9 cellular contexts compared by ENCODE assay signal in the genomic region with DNA sequence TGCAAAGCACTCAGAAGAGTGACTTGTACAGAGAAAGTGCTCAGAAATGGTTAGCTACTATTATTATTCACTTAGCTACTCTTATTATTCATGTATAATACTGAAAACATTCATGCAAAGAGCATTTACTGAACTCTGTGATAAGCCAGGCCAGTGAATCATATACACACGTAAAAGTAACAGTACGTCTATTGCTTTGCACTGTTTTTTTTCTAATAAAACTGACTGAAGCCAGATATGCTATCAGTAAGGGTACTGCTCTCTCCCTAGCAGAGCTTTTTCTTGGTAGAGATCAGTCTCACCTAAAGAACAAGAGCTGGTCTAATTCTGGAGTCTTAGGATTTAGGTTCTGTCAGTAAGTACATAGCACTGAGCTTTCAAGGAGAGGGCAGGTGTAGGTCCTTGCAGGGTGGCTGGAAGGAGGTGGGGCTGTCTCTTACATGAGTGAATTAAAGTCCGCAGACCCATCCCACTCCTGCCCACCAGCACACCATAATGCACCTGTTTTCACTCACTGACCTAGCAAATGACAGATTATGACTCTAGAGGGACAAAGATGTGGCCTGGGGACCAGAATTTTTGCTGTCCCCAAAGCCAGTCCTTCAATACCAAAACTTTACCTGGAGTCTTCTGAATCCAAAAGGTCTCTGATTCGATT.
DNase-seq lines count a peak whose midpoint lies in the region; TF ChIP-seq lines count a peak whose summit lies in the region.
"Had no signal": no experiment of that assay in that cellular context is flagged by ENCODE, and none has a peak within 500 bp of the region (broad histone marks: within the 10 kb centered on the region; RNA-seq: fewer than 3 reads in every experiment).

No MANE protein-coding gene starts in this region.

- intact Hi-C loops in transverse colon (cut with DNase I; ENCODE audit: low total_unique reads), result loop anchor here (5.0 kb wide), 1 partner anchor 50 kb away; no protein-coding TSS in a partner anchor

- no peak for TF ChIP-seq POLR2A in transverse colon (IDR thresholded peaks at IDR 0.05)

- H3K4me1 ChIP-seq in liver (ENCODE audit: control insufficient read depth in 4 of 4, insufficient read depth in 4 of 4, low read length in 3 of 4), result peaks cover 6 to 41% (median 17%) of the 10 kb centered on the region in 4 donors
- peaks cover 44 to 73% (median 59%) of the 10 kb centered on the region in 4 donors for H3K4me1 ChIP-seq in transverse colon

- no peaks in the 10 kb centered on the region for H3K27me3 ChIP-seq in liver (ENCODE audit: control insufficient read depth in 4 of 4, insufficient read depth in 4 of 4, low read length in 3 of 4)
- H3K27me3 ChIP-seq in transverse colon, result no peaks in the 10 kb centered on the region

- H3K36me3 ChIP-seq in liver (ENCODE audit: control insufficient read depth in 4 of 4, insufficient read depth in 3 of 4, low read depth in 1 of 4, low read length in 3 of 4), result peaks cover 0 to 5% (median 4%) of the 10 kb centered on the region in 4 donors
- H3K36me3 ChIP-seq in transverse colon, result no peaks in the 10 kb centered on the region

- H3K9me3 ChIP-seq in liver (ENCODE audit: control insufficient read depth in 4 of 4, low read length in 3 of 4) (no peaks in the 10 kb centered on the region), transverse colon (no peaks in the 10 kb centered on the region)

- H3K9ac ChIP-seq in liver (ENCODE audit: low read depth in 1 of 2, low read length in 2 of 2), result no peak overlapping the region

- DNase-seq in activated effector memory CD4-positive, alpha-beta T cell treated with anti-CD3 and anti-CD28 coated beads, Interleukin-2, amount 50 U/mL, for 16 hours, result peak; percentile 67
- DNase-seq in activated effector memory CD4-positive, alpha-beta T cell treated with Interleukin-2 at 50 U/mL for 16 hours, result no peak
- peak; percentile 58 to 59 for DNase-seq in activated T-cell treated with anti-CD3 and anti-CD28 coated beads, Interleukin-2, amount 50 U/mL, for 48 hours
- DNase-seq in transverse colon (no peak), NCI-H1436 (lab: John Stamatoyannopoulos, UW) (no peak), islet precursor cell (no peak), ecto neural progenitor cell (ENCODE audit: low spot score) (no peak)

- in situ Hi-C loops in transverse colon (cut with MboI; ENCODE audit: low pct_ligation_motif_present in 1 of 4, low pct_unique_long_range_greater_than_20kb in 1 of 4, low sequenced_read_pairs in 3 of 4), result loop anchor here (10.0 kb wide), 4 partner anchors 143 to 197 kb away; partner anchors contain the start of gene ARID5B (in 3 of the 4)

- TF ChIP-seq EP300 in transverse colon (IDR thresholded peaks at IDR 0.05; ENCODE audit: low read depth), result no peak

- no peak for TF ChIP-seq RAD21 in liver (IDR thresholded peaks at IDR 0.05)

- H3K4me3 ChIP-seq in liver (ENCODE audit: low read depth in 1 of 3, low read length in 3 of 3) (no peak overlapping the region), transverse colon (no peak overlapping the region)
- H3K4me3 ChIP-seq: PC-9 had no signal

- no peak for TF ChIP-seq CTCF in liver (IDR thresholded peaks at IDR 0.05; ENCODE audit: low read depth, low read length, missing input control)
- TF ChIP-seq CTCF in transverse colon (IDR thresholded peaks at IDR 0.05), result no peak

- 86% methylated on average over 4 of the region's 4 CpGs for WGBS in liver
- 52 to 53% methylated on average over 3 to 4 of the region's 4 CpGs for WGBS in transverse colon (ENCODE audit: low coverage in 1 of 2), 2 donors

- H3K27ac ChIP-seq in liver (ENCODE audit: low read depth in 1 of 2, low read length in 2 of 2) (peak overlapping the region; percentile 87 to 93), transverse colon (peak overlapping the region; percentile 85 to 92 (median 89))
- H3K27ac ChIP-seq: PC-9 had no signal

TF ChIP-seq in liver, 16 proteins besides CTCF, POLR2A, EP300 and RAD21:
- TF ChIP-seq, protein P1, sequence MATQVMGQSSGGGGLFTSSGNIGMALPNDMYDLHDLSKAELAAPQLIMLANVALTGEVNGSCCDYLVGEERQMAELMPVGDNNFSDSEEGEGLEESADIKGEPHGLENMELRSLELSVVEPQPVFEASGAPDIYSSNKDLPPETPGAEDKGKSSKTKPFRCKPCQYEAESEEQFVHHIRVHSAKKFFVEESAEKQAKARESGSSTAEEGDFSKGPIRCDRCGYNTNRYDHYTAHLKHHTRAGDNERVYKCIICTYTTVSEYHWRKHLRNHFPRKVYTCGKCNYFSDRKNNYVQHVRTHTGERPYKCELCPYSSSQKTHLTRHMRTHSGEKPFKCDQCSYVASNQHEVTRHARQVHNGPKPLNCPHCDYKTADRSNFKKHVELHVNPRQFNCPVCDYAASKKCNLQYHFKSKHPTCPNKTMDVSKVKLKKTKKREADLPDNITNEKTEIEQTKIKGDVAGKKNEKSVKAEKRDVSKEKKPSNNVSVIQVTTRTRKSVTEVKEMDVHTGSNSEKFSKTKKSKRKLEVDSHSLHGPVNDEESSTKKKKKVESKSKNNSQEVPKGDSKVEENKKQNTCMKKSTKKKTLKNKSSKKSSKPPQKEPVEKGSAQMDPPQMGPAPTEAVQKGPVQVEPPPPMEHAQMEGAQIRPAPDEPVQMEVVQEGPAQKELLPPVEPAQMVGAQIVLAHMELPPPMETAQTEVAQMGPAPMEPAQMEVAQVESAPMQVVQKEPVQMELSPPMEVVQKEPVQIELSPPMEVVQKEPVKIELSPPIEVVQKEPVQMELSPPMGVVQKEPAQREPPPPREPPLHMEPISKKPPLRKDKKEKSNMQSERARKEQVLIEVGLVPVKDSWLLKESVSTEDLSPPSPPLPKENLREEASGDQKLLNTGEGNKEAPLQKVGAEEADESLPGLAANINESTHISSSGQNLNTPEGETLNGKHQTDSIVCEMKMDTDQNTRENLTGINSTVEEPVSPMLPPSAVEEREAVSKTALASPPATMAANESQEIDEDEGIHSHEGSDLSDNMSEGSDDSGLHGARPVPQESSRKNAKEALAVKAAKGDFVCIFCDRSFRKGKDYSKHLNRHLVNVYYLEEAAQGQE (IDR thresholded peaks at IDR 0.05), result no peak
- TF ChIP-seq TAF1 (conservative IDR thresholded peaks at IDR 0.05) (no peak), YY1 (IDR thresholded peaks at IDR 0.05) (no peak), JUND (IDR thresholded peaks at IDR 0.05) (no peak), NR2F2 (IDR thresholded peaks at IDR 0.05) (no peak), HNF4A (conservative IDR thresholded peaks at IDR 0.05) (no peak), SP1 (IDR thresholded peaks at IDR 0.05) (no peak), HNF4G (IDR thresholded peaks at IDR 0.05) (no peak), FOXA2 (IDR thresholded peaks at IDR 0.05) (no peak)
- TF ChIP-seq, protein P2, sequence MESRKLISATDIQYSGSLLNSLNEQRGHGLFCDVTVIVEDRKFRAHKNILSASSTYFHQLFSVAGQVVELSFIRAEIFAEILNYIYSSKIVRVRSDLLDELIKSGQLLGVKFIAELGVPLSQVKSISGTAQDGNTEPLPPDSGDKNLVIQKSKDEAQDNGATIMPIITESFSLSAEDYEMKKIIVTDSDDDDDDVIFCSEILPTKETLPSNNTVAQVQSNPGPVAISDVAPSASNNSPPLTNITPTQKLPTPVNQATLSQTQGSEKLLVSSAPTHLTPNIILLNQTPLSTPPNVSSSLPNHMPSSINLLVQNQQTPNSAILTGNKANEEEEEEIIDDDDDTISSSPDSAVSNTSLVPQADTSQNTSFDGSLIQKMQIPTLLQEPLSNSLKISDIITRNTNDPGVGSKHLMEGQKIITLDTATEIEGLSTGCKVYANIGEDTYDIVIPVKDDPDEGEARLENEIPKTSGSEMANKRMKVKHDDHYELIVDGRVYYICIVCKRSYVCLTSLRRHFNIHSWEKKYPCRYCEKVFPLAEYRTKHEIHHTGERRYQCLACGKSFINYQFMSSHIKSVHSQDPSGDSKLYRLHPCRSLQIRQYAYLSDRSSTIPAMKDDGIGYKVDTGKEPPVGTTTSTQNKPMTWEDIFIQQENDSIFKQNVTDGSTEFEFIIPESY (IDR thresholded peaks at IDR 0.05), result no peak
TF ChIP-seq in liver: peak in this region for 0.

Comparison
In these comparisons a context has a peak if more than half of its experiments do, and no peak if none do; other contexts are left out.
1. DNase-seq: peak in activated effector memory CD4-positive, alpha-beta T cell treated with anti-CD3 and anti-CD28 coated beads, Interleukin-2, amount 50 U/mL, for 16 hours (single experiment) and activated T-cell treated with anti-CD3 and anti-CD28 coated beads, Interleukin-2, amount 50 U/mL, for 48 hours (2 of 2); none in activated effector memory CD4-positive, alpha-beta T cell treated with Interleukin-2 at 50 U/mL for 16 hours (single experiment), transverse colon (single experiment), NCI-H1436 (single experiment), islet precursor cell (single experiment) and ecto neural progenitor cell (single experiment).